Comparison of ENCODE assay signal across 13 cellular contexts in the genomic region with DNA sequence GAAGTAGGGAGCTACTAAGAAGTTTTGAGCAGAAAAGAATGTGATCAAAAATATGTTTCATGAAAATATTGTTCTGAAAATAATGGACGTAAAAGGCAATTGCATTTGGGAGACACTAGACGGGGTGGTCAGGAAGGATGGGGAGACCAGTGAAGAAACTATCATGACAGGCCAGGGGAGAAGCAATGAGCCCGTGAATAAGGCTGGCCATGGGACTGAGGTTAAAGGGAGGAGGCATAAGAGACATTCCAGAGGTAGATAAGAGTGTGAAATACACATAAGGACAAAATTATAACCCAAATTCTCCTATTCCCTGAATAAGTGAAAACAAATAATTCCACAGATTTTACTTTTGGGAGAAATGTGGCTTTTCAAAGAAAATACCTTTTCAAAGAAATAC. TPM values are rescaled to one million over a fixed set of nuclear protein-coding genes. Genes with fewer than 3 reads are reported as not detected.
DNase-seq lines count a peak whose midpoint lies in the region; ATAC-seq and TF ChIP-seq lines count a peak whose summit lies in the region.
"Had no signal": no experiment of that assay in that cellular context is flagged by ENCODE, and none has a peak within 500 bp of the region (broad histone marks: within the 10 kb centered on the region; RNA-seq: fewer than 3 reads in every experiment).

No MANE protein-coding gene starts in this region.

- no peak overlapping the region for H3K27ac ChIP-seq in ACC112 (ENCODE audit: low read depth, low read length)
- H3K27ac ChIP-seq in IMR-90 (ENCODE audit: insufficient read depth, low read length) = no peak overlapping the region
- H3K27ac ChIP-seq in neuronal stem cell (replicated peaks; ENCODE audit: low read length) = no peak overlapping the region

- H3K9ac ChIP-seq in IMR-90 (ENCODE audit: low read depth, low read length) (no peak overlapping the region; the same call in 1 of the 2 replicates), neuronal stem cell (ENCODE audit: low read depth, low read length, poor library complexity) (no peak overlapping the region)
- H3K9ac ChIP-seq: SK-N-SH had no signal

- H3K18ac ChIP-seq in IMR-90 (ENCODE audit: low read depth, low read length) (no peak overlapping the region), neuronal stem cell (ENCODE audit: low read length) (no peak overlapping the region)

- no peaks in the 10 kb centered on the region for H3K36me3 ChIP-seq in ACC112 (ENCODE audit: insufficient read depth, low read length)
- no peaks in the 10 kb centered on the region for H3K36me3 ChIP-seq in IMR-90 (ENCODE audit: control insufficient read depth, insufficient read depth, low read length)
- H3K36me3 ChIP-seq in neuronal stem cell (replicated peaks in 1 of 2; ENCODE audit: control insufficient read depth in 2 of 2, insufficient read depth in 2 of 2, low read length in 2 of 2) = no peaks in the 10 kb centered on the region
- H3K36me3 ChIP-seq: MG63 had no signal

- peaks cover 9% of the 10 kb centered on the region for H3K27me3 Mint-ChIP-seq in activated CD8-positive, alpha-beta memory T cell treated with anti-CD3 and anti-CD28 coated beads, Interleukin-2, amount 10 ng/mL, durations not matched to agents 7 days and 5 days

- H2BK12ac ChIP-seq in neuronal stem cell (ENCODE audit: low read length) = no peak overlapping the region

- H3K23ac ChIP-seq in IMR-90 (ENCODE audit: low read depth, low read length) (peak overlapping the region; percentile 86; the same call in 1 of the 2 replicates), neuronal stem cell (ENCODE audit: low read depth, low read length, poor library complexity) (no peak overlapping the region)

- peak; percentile 44; the same call in 1 of the 2 replicates for ATAC-seq in IMR-90 (ENCODE audit: low read depth)
- no peak for ATAC-seq in GM19463 (IDR thresholded peaks at IDR 0.05; ENCODE audit: unreplicated experiment)
- no peak for ATAC-seq in activated CD8-positive, alpha-beta memory T cell treated with anti-CD3 and anti-CD28 coated beads, Interleukin-2, amount 10 ng/mL, durations not matched to agents 7 days and 5 days
- no peak for ATAC-seq in HG03095 (IDR thresholded peaks at IDR 0.05; ENCODE audit: unreplicated experiment)
- ATAC-seq: Right ventricle myocardium inferior had no signal

- POLR2A ChIA-PET in IMR-90 (lab: Charles Lee; ENCODE audit: unreplicated experiment) = no interaction called here

- H4K8ac ChIP-seq in IMR-90 (ENCODE audit: low read depth in 2 of 2, low read length in 2 of 2) (0 out of 4 replicates have a peak overlapping the region, but pooled peaks of 1 of the 2 experiments have one; percentile 30), neuronal stem cell (ENCODE audit: low read depth, low read length) (no peak overlapping the region)

- BruUV-seq in IMR-90 (replicated peaks; lab: Mats Ljungman, UMichigan) = no TSS peak

- no peak overlapping the region for H4K5ac ChIP-seq in IMR-90 (ENCODE audit: low read depth, low read length)

- H4K20me1 ChIP-seq in IMR-90 (ENCODE audit: insufficient read depth, low read length) = no peaks in the 10 kb centered on the region

- peak overlapping the region; percentile 35 for H2AFZ ChIP-seq in ACC112 (ENCODE audit: low read length, unreplicated experiment)
- no peak overlapping the region for H2AFZ ChIP-seq in IMR-90 (replicated peaks; ENCODE audit: low read length, poor library complexity)
- H2AFZ ChIP-seq in neuronal stem cell (ENCODE audit: low read length) = peak overlapping the region; percentile 12

- H2AK9ac ChIP-seq in IMR-90 (replicated peaks; ENCODE audit: low read depth, low read length, poor library complexity) = no peak overlapping the region

- 80% methylated on average over 2 of the region's 3 CpGs; no CpG with 5 or more reads in 1 of the 2 experiments for WGBS in IMR-90 (ENCODE audit: extremely low coverage in 2 of 2, insufficient read length in 1 of 2), 2 experiments
- no CpG with 5 or more reads among the region's 3 CpGs for WGBS in neuronal stem cell (ENCODE audit: extremely low coverage in 2 of 2, insufficient read length in 2 of 2, insufficient replicate concordance in 1 of 2), 2 donors

- H3K4me3 Mint-ChIP-seq in activated CD8-positive, alpha-beta memory T cell treated with anti-CD3 and anti-CD28 coated beads, Interleukin-2, amount 10 ng/mL, durations not matched to agents 7 days and 5 days = no peak overlapping the region
- H3K4me3 Mint-ChIP-seq: CD4-positive, CD25-positive, alpha-beta regulatory T cell had no signal

- CTCF ChIA-PET in IMR-90 (lab: Yijun Ruan, JAX) = interaction anchor here (0.7 to 1.7 kb wide), 3 partner anchors 8 to 728 kb away, joined by 3 to 5 read pairs (median 4); no protein-coding TSS in a partner anchor
- CTCF ChIA-PET in activated CD8-positive, alpha-beta memory T cell treated with anti-CD3 and anti-CD28 coated beads, Interleukin-2, amount 10 ng/mL, durations not matched to agents 7 days and 5 days (lab: Charles Lee) = interaction anchor here (0.7 to 2.6 kb wide), 7 partner anchors 9 to 33 kb away, joined by 3 to 21 read pairs (median 3); no protein-coding TSS in a partner anchor

- 0 out of 2 replicates have a peak overlapping the region, but pooled peaks have one; percentile 29 for H3K4me3 ChIP-seq in ACC112 (ENCODE audit: low read depth, low read length)
- no peak overlapping the region for H3K4me3 ChIP-seq in IMR-90 (ENCODE audit: insufficient read depth, low read depth, low read length)
- no peak overlapping the region for H3K4me3 ChIP-seq in choroid plexus epithelial cell (ENCODE audit: low read depth, low read length)
- H3K4me3 ChIP-seq in neuronal stem cell (ENCODE audit: low read length in 2 of 2) = no peak overlapping the region
- H3K4me3 ChIP-seq: MG63 had no signal

- intact Hi-C loops in IMR-90 (cut with micrococcal nuclease) = loop anchor here (1.0 to 2.0 kb wide), 3 partner anchors 50 to 1128 kb away; no protein-coding TSS in a partner anchor

- H2BK120ac ChIP-seq in IMR-90 (ENCODE audit: low read depth, low read length) (peak overlapping the region; percentile 82), neuronal stem cell (ENCODE audit: low read depth, low read length) (no peak overlapping the region)

- H3K4me1 ChIP-seq in ACC112 (ENCODE audit: control insufficient read depth, insufficient read depth, low read length, unreplicated experiment) = no peaks in the 10 kb centered on the region
- H3K4me1 ChIP-seq in IMR-90 (ENCODE audit: control insufficient read depth, insufficient read depth, low read length) = peaks cover 5% of the 10 kb centered on the region
- H3K4me1 ChIP-seq in neuronal stem cell (ENCODE audit: control insufficient read depth in 2 of 2, insufficient read depth in 1 of 2, low read depth in 1 of 2, low read length in 2 of 2) = peaks cover 2 to 4% of the 10 kb centered on the region in 2 donors

- no peak for TF ChIP-seq RAD21 in IMR-90 (IDR thresholded peaks at IDR 0.05; ENCODE audit: low read length)

- H3K4me2 ChIP-seq in IMR-90 (ENCODE audit: low read depth, low read length) (no peak overlapping the region), neuronal stem cell (ENCODE audit: insufficient read depth, low read length, poor library complexity, severe bottlenecking) (no peak overlapping the region)
- H3K4me2 ChIP-seq: SK-N-SH had no signal

- H2AK5ac ChIP-seq in IMR-90 (ENCODE audit: low read depth, low read length) (peak overlapping the region; percentile 87), neuronal stem cell (ENCODE audit: low read depth, low read length) (no peak overlapping the region)

- H3K27me3 ChIP-seq in ACC112 (ENCODE audit: insufficient read depth, low read length) = no peaks in the 10 kb centered on the region
- no peaks in the 10 kb centered on the region for H3K27me3 ChIP-seq in IMR-90 (ENCODE audit: control insufficient read depth, insufficient read depth, low read length)
- H3K27me3 ChIP-seq in neuronal stem cell (ENCODE audit: control insufficient read depth in 3 of 3, insufficient read depth in 3 of 3, low read depth in 1 of 3, low read length in 3 of 3) = no peaks in the 10 kb centered on the region
- H3K27me3 ChIP-seq: MG63 had no signal

- H2BK5ac ChIP-seq in IMR-90 (ENCODE audit: low read depth, low read length, poor library complexity, severe bottlenecking) (no peak overlapping the region), neuronal stem cell (ENCODE audit: low read length) (no peak overlapping the region)

- H2BK15ac ChIP-seq in IMR-90 (ENCODE audit: low read depth, low read length) (peak overlapping the region; percentile 91; the same call in 1 of the 3 replicates), neuronal stem cell (ENCODE audit: low read length) (no peak overlapping the region)

- peak overlapping the region; percentile 77 for H2BK20ac ChIP-seq in IMR-90 (ENCODE audit: low read depth, low read length)

- H3K9me3 ChIP-seq in IMR-90 (ENCODE audit: control insufficient read depth, insufficient read depth, low read length) = no peaks in the 10 kb centered on the region
- peaks cover 0 to 2% of the 10 kb centered on the region in 2 donors for H3K9me3 ChIP-seq in neuronal stem cell (replicated peaks in 1 of 2; ENCODE audit: control insufficient read depth in 2 of 2, insufficient read depth in 1 of 2, low read depth in 1 of 2, low read length in 2 of 2)
- H3K9me3 ChIP-seq: MG63, SK-N-SH had no signal

- dilution Hi-C loops in IMR-90 (cut with HindIII; ENCODE audit: low sequenced_read_pairs, unreplicated experiment) = no loop called here

- peak overlapping the region; percentile 67; the same call in 1 of the 2 replicates for H3K4ac ChIP-seq in IMR-90 (ENCODE audit: low read depth, low read length)
- no peak overlapping the region for H3K4ac ChIP-seq in neuronal stem cell (ENCODE audit: low read length)

- H3K79me1 ChIP-seq in IMR-90 (ENCODE audit: low read depth in 1 of 2, low read length in 2 of 2) = no peaks in the 10 kb centered on the region
- no peaks in the 10 kb centered on the region for H3K79me1 ChIP-seq in neuronal stem cell (ENCODE audit: low read depth, low read length)

- H3K9me1 ChIP-seq in IMR-90 (ENCODE audit: insufficient read depth, low read length) = peaks cover 4% of the 10 kb centered on the region; the same call in 1 of the 2 replicates

- no peak for TF ChIP-seq POLR2A in IMR-90 (IDR thresholded peaks at IDR 0.05; ENCODE audit: low read depth, low read length)

- no peak overlapping the region for H3K27ac Mint-ChIP-seq in activated CD8-positive, alpha-beta memory T cell treated with anti-CD3 and anti-CD28 coated beads, Interleukin-2, amount 10 ng/mL, durations not matched to agents 7 days and 5 days
- H3K27ac Mint-ChIP-seq: CD4-positive, CD25-positive, alpha-beta regulatory T cell had no signal

- H3K9me3 Mint-ChIP-seq in activated CD8-positive, alpha-beta memory T cell treated with anti-CD3 and anti-CD28 coated beads, Interleukin-2, amount 10 ng/mL, durations not matched to agents 7 days and 5 days (ENCODE audit: low read depth) = no peaks in the 10 kb centered on the region

- no peak for DNase-seq in IMR-90
- peak; percentile 32 for DNase-seq in choroid plexus epithelial cell (ENCODE audit: low read depth)
- DNase-seq in neuronal stem cell (ENCODE audit: low spot score) = no peak
- no peak for DNase-seq in activated CD8-positive, alpha-beta memory T cell treated with anti-CD3 and anti-CD28 coated beads, Interleukin-2, amount 10 ng/mL, durations not matched to agents 7 days and 5 days
- no peak for DNase-seq in activated naive CD4-positive, alpha-beta T cell treated with Interleukin-2 at 50 U/mL for 16 hours
- DNase-seq: MG63; NK-92 treated with Interleukin-12 subunit alpha and Interleukin-12 subunit beta, amount 100 ng/mL, for 24 hours had no signal

- H4K91ac ChIP-seq in IMR-90 (ENCODE audit: insufficient read depth, low read depth, low read length) (peak overlapping the region; percentile 52), neuronal stem cell (ENCODE audit: low read depth, low read length, poor library complexity) (no peak overlapping the region)

- in situ Hi-C loops in IMR-90 (cut with MboI; ENCODE audit: low sequenced_read_pairs) = loop anchor here (10.0 to 25.0 kb wide), 3 partner anchors 1134 to 1722 kb away; no protein-coding TSS in a partner anchor

- H3K14ac ChIP-seq in IMR-90 (replicated peaks; ENCODE audit: low read depth, low read length) = no peak overlapping the region; the same call in 1 of the 2 replicates
- no peak overlapping the region for H3K14ac ChIP-seq in neuronal stem cell (ENCODE audit: low read length)

- H3K79me2 ChIP-seq in ACC112 (ENCODE audit: control insufficient read depth, insufficient read depth, low read length, unreplicated experiment) = no peaks in the 10 kb centered on the region

- H3K56ac ChIP-seq in IMR-90 (ENCODE audit: extremely low read depth, insufficient read depth, low read length) = 0 out of 2 replicates have a peak overlapping the region, but pooled peaks have one; percentile 36

- H3K36me3 Mint-ChIP-seq in activated CD8-positive, alpha-beta memory T cell treated with anti-CD3 and anti-CD28 coated beads, Interleukin-2, amount 10 ng/mL, durations not matched to agents 7 days and 5 days = no peaks in the 10 kb centered on the region
- H3K36me3 Mint-ChIP-seq: CD4-positive, CD25-positive, alpha-beta regulatory T cell had no signal

- no peak for TF ChIP-seq CTCF in IMR-90 (conservative IDR thresholded peaks at IDR 0.05; ENCODE audit: low read depth, low read length)
- no peak for TF ChIP-seq CTCF in choroid plexus epithelial cell (conservative IDR thresholded peaks at IDR 0.05; ENCODE audit: low read depth, low read length)

- no peaks in the 10 kb centered on the region for H3K4me1 Mint-ChIP-seq in activated CD8-positive, alpha-beta memory T cell treated with anti-CD3 and anti-CD28 coated beads, Interleukin-2, amount 10 ng/mL, durations not matched to agents 7 days and 5 days

RNA-seq across cellular contexts. Expression of gene MARCKS, which starts 51.7 kb away (rescaled TPM):
- total RNA-seq in IMR-90 (2012; rRNA removed) = 40.7 and 111 TPM in 2 replicates
- polyA plus RNA-seq in IMR-90 (2012; rRNA removed) = 34.5 and 46.8 TPM in 2 replicates
- 10.9 and 24.0 TPM in 2 replicates for polyA plus RNA-seq in IMR-90 (2012; cell fraction: cytosol; rRNA removed)
- 18.4 and 20.0 TPM in 2 replicates for polyA plus RNA-seq in IMR-90 (2012; cell fraction: nucleus; rRNA removed; ENCODE audit: low replicate concordance)
- polyA plus RNA-seq in neuronal stem cell (2013, experiment 1 of 2) = 125 TPM
- polyA plus RNA-seq in neuronal stem cell (2013, experiment 2 of 2) = 129 TPM
- total RNA-seq in activated CD8-positive, alpha-beta memory T cell treated with anti-CD3 and anti-CD28 coated beads, Interleukin-2, amount 10 ng/mL, durations not matched to agents 7 days and 5 days = under 1 TPM in 1 of 2 experiments, not detected in 1; 0.30 TPM
- total RNA-seq: CD4-positive, CD25-positive, alpha-beta regulatory T cell had no signal

Comparison
In these comparisons a context has a peak if more than half of its experiments do, and no peak if none do; other contexts are left out.
1. RNA of gene MARCKS, which starts 51.7 kb away (total RNA-seq): 40.7 to 111 TPM in IMR-90; 0.30 TPM in activated CD8-positive, alpha-beta memory T cell treated with anti-CD3 and anti-CD28 coated beads, Interleukin-2, amount 10 ng/mL, durations not matched to agents 7 days and 5 days; every median in the first group is over 10 times any median in the second.